In genomic region chr2:95284886-95285541, GRCh38 we compare ENCODE assay signal across 21 cellular contexts. TPM values are rescaled to one million over a fixed set of nuclear protein-coding genes. Genes with fewer than 3 reads are reported as not detected.
"Had no signal": no experiment of that assay in that cellular context is flagged by ENCODE, and none has a peak within 500 bp of the region (broad histone marks: within the 10 kb centered on the region; RNA-seq: fewer than 3 reads in every experiment).

No MANE protein-coding gene starts in this region.

- H3K9me3 ChIP-seq: esophagus squamous epithelium, lower lobe of right lung, uterus had no signal

- H3K27me3 Mint-ChIP-seq: activated CD4-positive, alpha-beta T cell treated with anti-CD3 and anti-CD28 coated beads, Interleukin-2, amount 10 ng/mL, durations not matched to agents 24 days and 14 days; dendritic cell treated with granulocyte-macrophage colony-stimulating factor and Interleukin-4, amounts not matched to agents 40 ng/mL and 50 ng/mL, for 4 days; progenitor cell of endocrine pancreas; stimulated activated naive CD8-positive, alpha-beta T cell treated with anti-CD3 and anti-CD28 coated beads, Interleukin-15, Interleukin-2, amounts not matched to agents 100 ng/mL and 50 ng/mL, for 24 hours had no signal

- H3K4me3 ChIP-seq: esophagus squamous epithelium, heart right ventricle, lower lobe of right lung, tibial nerve, uterus had no signal

- ATAC-seq: activated naive CD4-positive, alpha-beta T cell treated with anti-CD3 and anti-CD28 coated beads, Interleukin-2, amount 50 U/mL, for 72 hours; activated T-cell treated with anti-CD3 and anti-CD28 coated beads, Interleukin-2, amount 50 U/mL, for 72 hours; heart right ventricle; left cardiac atrium; lower lobe of right lung had no signal

- H3K4me3 Mint-ChIP-seq: activated CD4-positive, alpha-beta T cell treated with anti-CD3 and anti-CD28 coated beads, Interleukin-2, amount 10 ng/mL, durations not matched to agents 24 days and 14 days; activated T-cell treated with anti-CD3 and anti-CD28 coated beads, Interleukin-2, amount 50 U/mL, for 72 hours; dendritic cell treated with granulocyte-macrophage colony-stimulating factor and Interleukin-4, amounts not matched to agents 40 ng/mL and 50 ng/mL, for 4 days; nephron; stimulated activated naive CD8-positive, alpha-beta T cell treated with anti-CD3 and anti-CD28 coated beads, Interleukin-15, Interleukin-2, amounts not matched to agents 100 ng/mL and 50 ng/mL, for 24 hours; T-helper 2 cell treated with Interferon-gamma antibody and Interleukin-4, amounts not matched to agents 5 μg/mL and 100 μg/mL, for 36 hours had no signal

- H3K9me3 Mint-ChIP-seq: activated T-cell treated with anti-CD3 and anti-CD28 coated beads, Interleukin-2, amount 50 U/mL, for 72 hours had no signal

- H3K27ac ChIP-seq: esophagus squamous epithelium, heart right ventricle, lower lobe of right lung, tibial nerve, uterus had no signal

- H3K27me3 ChIP-seq: esophagus squamous epithelium, heart right ventricle, tibial nerve, uterus had no signal

- H3K4me1 ChIP-seq: heart right ventricle, lower lobe of right lung, tibial nerve, uterus had no signal

- H3K36me3 ChIP-seq: heart right ventricle, lower lobe of right lung, uterus had no signal

- H3K27ac Mint-ChIP-seq: activated CD4-positive, alpha-beta T cell treated with anti-CD3 and anti-CD28 coated beads, Interleukin-2, amount 10 ng/mL, durations not matched to agents 24 days and 14 days; activated naive CD4-positive, alpha-beta T cell treated with anti-CD3 and anti-CD28 coated beads, Interleukin-2, amount 50 U/mL, for 72 hours; activated T-cell treated with anti-CD3 and anti-CD28 coated beads, Interleukin-2, amount 50 U/mL, for 72 hours; dendritic cell treated with granulocyte-macrophage colony-stimulating factor and Interleukin-4, amounts not matched to agents 40 ng/mL and 50 ng/mL, for 4 days; nephron; progenitor cell of endocrine pancreas; stimulated activated naive CD8-positive, alpha-beta T cell treated with anti-CD3 and anti-CD28 coated beads, Interleukin-15, Interleukin-2, amounts not matched to agents 100 ng/mL and 50 ng/mL, for 24 hours; T-helper 2 cell treated with Interferon-gamma antibody and Interleukin-4, amounts not matched to agents 5 μg/mL and 100 μg/mL, for 36 hours had no signal

- H3K4me1 Mint-ChIP-seq: activated CD4-positive, alpha-beta T cell treated with anti-CD3 and anti-CD28 coated beads, Interleukin-2, amount 10 ng/mL, durations not matched to agents 24 days and 14 days; nephron had no signal

- DNase-seq: activated CD4-positive, alpha-beta T cell treated with anti-CD3 and anti-CD28 coated beads, Interleukin-2, amount 10 ng/mL, durations not matched to agents 24 days and 14 days; activated CD8-positive, alpha-beta memory T cell treated with anti-CD3 and anti-CD28 coated beads, Interleukin-2, amount 50 U/mL, for 4 hours; activated effector memory CD4-positive, alpha-beta T cell treated with anti-CD3 and anti-CD28 coated beads, Interleukin-2, amount 50 U/mL, for 16 hours; activated T-cell treated with anti-CD3 and anti-CD28 coated beads, Interleukin-2, amount 50 U/mL, for 72 hours; amniotic stem cell; effector CD8-positive, alpha-beta T cell; esophagus squamous epithelium; heart right ventricle; left cardiac atrium; lower lobe of right lung; midbrain; occipital lobe; stimulated activated CD4-positive, alpha-beta T cell treated with anti-CD3 and anti-CD28 coated beads, Interleukin-2, amount 100 ng/mL, for 48 hours; uterus had no signal

RNA-seq across cellular contexts. Expression of gene KCNIP3, which starts 12.1 kb away (rescaled TPM):
- total RNA-seq: activated CD4-positive, alpha-beta T cell treated with anti-CD3 and anti-CD28 coated beads, Interleukin-2, amount 10 ng/mL, durations not matched to agents 24 days and 14 days; activated naive CD4-positive, alpha-beta T cell treated with anti-CD3 and anti-CD28 coated beads, Interleukin-2, amount 50 U/mL, for 72 hours; activated T-cell treated with anti-CD3 and anti-CD28 coated beads, Interleukin-2, amount 50 U/mL, for 72 hours had no signal
